1 cellular context compared by ENCODE assay signal in the genomic region with DNA sequence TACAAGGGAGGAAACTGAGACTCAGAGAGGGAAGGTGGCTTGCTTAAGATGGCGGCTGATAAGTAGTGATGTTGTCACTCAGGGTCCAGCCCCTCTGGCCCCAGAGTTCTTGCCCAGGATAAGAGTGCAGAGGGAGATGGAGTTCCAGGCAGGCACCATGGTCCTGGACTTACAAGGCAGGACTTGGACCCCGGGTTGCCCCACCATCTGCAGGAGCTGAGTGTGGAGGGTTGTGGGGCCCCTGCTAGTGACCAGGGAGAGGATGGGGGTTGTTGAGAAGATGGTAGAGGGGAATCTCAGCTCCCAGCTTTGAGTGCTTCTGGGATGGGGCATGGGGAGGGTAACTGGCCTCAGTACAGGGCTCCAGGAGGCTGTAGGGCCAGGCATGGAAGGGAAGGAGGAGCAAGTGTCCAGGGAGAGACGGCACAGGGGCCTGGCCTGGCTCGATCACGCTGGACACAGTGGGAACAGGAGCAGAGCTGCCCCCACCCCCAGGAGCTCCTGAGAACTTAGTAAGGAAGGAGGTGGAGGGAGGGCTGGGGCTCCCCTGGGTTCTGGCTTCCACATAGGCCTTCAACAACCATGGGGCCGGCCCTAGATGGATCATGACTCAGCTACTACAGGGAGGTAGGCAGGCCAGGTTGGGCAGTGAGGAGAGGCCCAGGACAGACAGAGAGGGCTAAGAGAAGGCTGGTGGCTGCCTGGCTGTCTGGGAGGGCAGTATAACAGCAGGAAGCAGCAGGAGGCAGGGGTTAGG.
TF ChIP-seq lines count a peak whose summit lies in the region.

No MANE protein-coding gene starts in this region.

TF ChIP-seq in HepG2, 621 proteins besides CTCF, POLR2A, EP300 and RAD21 (continued from another document):
- TF ChIP-seq, protein P1, sequence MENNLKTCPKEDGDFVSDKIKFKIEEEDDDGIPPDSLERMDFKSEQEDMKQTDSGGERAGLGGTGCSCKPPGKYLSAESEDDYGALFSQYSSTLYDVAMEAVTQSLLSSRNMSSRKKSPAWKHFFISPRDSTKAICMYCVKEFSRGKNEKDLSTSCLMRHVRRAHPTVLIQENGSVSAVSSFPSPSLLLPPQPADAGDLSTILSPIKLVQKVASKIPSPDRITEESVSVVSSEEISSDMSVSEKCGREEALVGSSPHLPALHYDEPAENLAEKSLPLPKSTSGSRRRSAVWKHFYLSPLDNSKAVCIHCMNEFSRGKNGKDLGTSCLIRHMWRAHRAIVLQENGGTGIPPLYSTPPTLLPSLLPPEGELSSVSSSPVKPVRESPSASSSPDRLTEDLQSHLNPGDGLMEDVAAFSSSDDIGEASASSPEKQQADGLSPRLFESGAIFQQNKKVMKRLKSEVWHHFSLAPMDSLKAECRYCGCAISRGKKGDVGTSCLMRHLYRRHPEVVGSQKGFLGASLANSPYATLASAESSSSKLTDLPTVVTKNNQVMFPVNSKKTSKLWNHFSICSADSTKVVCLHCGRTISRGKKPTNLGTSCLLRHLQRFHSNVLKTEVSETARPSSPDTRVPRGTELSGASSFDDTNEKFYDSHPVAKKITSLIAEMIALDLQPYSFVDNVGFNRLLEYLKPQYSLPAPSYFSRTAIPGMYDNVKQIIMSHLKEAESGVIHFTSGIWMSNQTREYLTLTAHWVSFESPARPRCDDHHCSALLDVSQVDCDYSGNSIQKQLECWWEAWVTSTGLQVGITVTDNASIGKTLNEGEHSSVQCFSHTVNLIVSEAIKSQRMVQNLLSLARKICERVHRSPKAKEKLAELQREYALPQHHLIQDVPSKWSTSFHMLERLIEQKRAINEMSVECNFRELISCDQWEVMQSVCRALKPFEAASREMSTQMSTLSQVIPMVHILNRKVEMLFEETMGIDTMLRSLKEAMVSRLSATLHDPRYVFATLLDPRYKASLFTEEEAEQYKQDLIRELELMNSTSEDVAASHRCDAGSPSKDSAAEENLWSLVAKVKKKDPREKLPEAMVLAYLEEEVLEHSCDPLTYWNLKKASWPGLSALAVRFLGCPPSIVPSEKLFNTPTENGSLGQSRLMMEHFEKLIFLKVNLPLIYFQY (CRISPR knock-in tag; IDR thresholded peaks at IDR 0.05; ENCODE audit: borderline replicate concordance), result no peak
- TF ChIP-seq FOSL2 (CRISPR knock-in tag; IDR thresholded peaks at IDR 0.05) (0 out of 2 replicates have a peak, but pooled peaks have one; percentile 27), MTF2 (CRISPR knock-in tag; IDR thresholded peaks at IDR 0.05; ENCODE audit: borderline replicate concordance) (no peak)
TF ChIP-seq in HepG2: peak in this region for 4.
